Comparison of ENCODE assay signal across 7 cellular contexts in genomic region chr1:51518033-51518729, GRCh38. TPM values are rescaled to one million over a fixed set of nuclear protein-coding genes. Genes with fewer than 3 reads are reported as not detected.
A peak's percentile ranks its signal among the peaks of the same experiment; 100 is the strongest.
DNase-seq lines count a peak whose midpoint lies in the region; TF ChIP-seq lines count a peak whose summit lies in the region.

No MANE protein-coding gene starts in this region.

- H2BK15ac ChIP-seq in mesendoderm (replicated peaks; ENCODE audit: low read depth) = no peak overlapping the region

- no peaks in the 10 kb centered on the region for H3K27me3 Mint-ChIP-seq in endodermal cell (ENCODE audit: insufficient read depth)

- POLR2A ChIA-PET in GM10248 (lab: Yijun Ruan, JAX) (no interaction called here), HEK293 (lab: Yijun Ruan, JAX) (interaction anchor here (0.8 to 1.7 kb wide), 3 partner anchors 12 to 54 kb away, joined by 3 to 5 read pairs (median 4); no protein-coding TSS in a partner anchor)

- H3K4me2 ChIP-seq in mesendoderm (ENCODE audit: low read length) = peak overlapping the region; percentile 99

- H2AK5ac ChIP-seq in mesendoderm (ENCODE audit: low read length) = no peak overlapping the region

- H3K4me3 ChIP-seq in HEK293 (ENCODE audit: low read depth, low read length) (peak overlapping the region; percentile 95), endodermal cell (ENCODE audit: low read length) (peak overlapping the region; percentile 91), mesendoderm (ENCODE audit: low read length) (peak overlapping the region; percentile 53), subcutaneous abdominal adipose tissue (ENCODE audit: low read depth in 1 of 5, low read length in 5 of 5) (peak overlapping the region; percentile 92 to 97 (median 94))

- H3K27ac ChIP-seq in HEK293 (ENCODE audit: extremely low read depth, low read depth, low read length) (peak overlapping the region; percentile 89), endodermal cell (ENCODE audit: low read depth, low read length) (no peak overlapping the region), mesendoderm (ENCODE audit: low read depth, low read length) (peak overlapping the region; percentile 90), subcutaneous abdominal adipose tissue (ENCODE audit: low read depth, low read length) (peak overlapping the region; percentile 87)

- H3K4me1 ChIP-seq in HEK293 (ENCODE audit: control insufficient read depth, insufficient read depth, low read length) (peaks cover 8% of the 10 kb centered on the region), endodermal cell (ENCODE audit: control insufficient read depth, insufficient read depth, low read length) (no peaks in the 10 kb centered on the region), mesendoderm (ENCODE audit: control insufficient read depth, low read depth, low read length) (peaks cover 3% of the 10 kb centered on the region), subcutaneous abdominal adipose tissue (ENCODE audit: control insufficient read depth in 5 of 5, insufficient read depth in 5 of 5, low read length in 5 of 5) (peaks cover 0 to 53% (median 51%) of the 10 kb centered on the region in 5 donors)

- no peaks in the 10 kb centered on the region for H3K9me3 ChIP-seq in HEK293 (ENCODE audit: control insufficient read depth, insufficient read depth, low read depth, low read length)
- H3K9me3 ChIP-seq in endodermal cell (ENCODE audit: control insufficient read depth, low read length) = no peaks in the 10 kb centered on the region
- H3K9me3 ChIP-seq in subcutaneous abdominal adipose tissue (ENCODE audit: control insufficient read depth in 5 of 5, low read length in 5 of 5) = no peaks in the 10 kb centered on the region

- peaks cover 7% of the 10 kb centered on the region for H3K79me1 ChIP-seq in mesendoderm (ENCODE audit: low read length)

- H3K4ac ChIP-seq in mesendoderm (ENCODE audit: low read depth, low read length) = peak overlapping the region; percentile 73

- H2BK120ac ChIP-seq in mesendoderm (ENCODE audit: low read depth, low read length) = no peak overlapping the region

- peak overlapping the region; percentile 55 for H3K18ac ChIP-seq in mesendoderm (ENCODE audit: low read length)

- no peak overlapping the region for H3K23ac ChIP-seq in mesendoderm (ENCODE audit: low read length)

- no peak overlapping the region for H4K8ac ChIP-seq in mesendoderm (ENCODE audit: low read depth, low read length)

- peaks cover 19% of the 10 kb centered on the region for H3K79me2 ChIP-seq in mesendoderm (ENCODE audit: control insufficient read depth, insufficient read depth, low read length)

- 0% methylated on average over 7 to 26 of the region's 26 CpGs for WGBS in endodermal cell (ENCODE audit: insufficient coverage in 1 of 2, insufficient read length in 1 of 2), 2 experiments
- WGBS in mesendoderm (ENCODE audit: extremely low coverage, insufficient coverage, low lambda C conversion rate) = no CpG with 5 or more reads among the region's 26 CpGs

- H3K36me3 ChIP-seq in HEK293 (ENCODE audit: control insufficient read depth in 2 of 2, insufficient read depth in 1 of 2, low read length in 2 of 2) (no peaks in the 10 kb centered on the region), endodermal cell (ENCODE audit: control insufficient read depth, insufficient read depth, low read length) (no peaks in the 10 kb centered on the region), mesendoderm (ENCODE audit: control insufficient read depth, insufficient read depth, low read length) (no peaks in the 10 kb centered on the region), subcutaneous abdominal adipose tissue (ENCODE audit: control insufficient read depth in 5 of 5, insufficient read depth in 5 of 5, low read length in 5 of 5) (no peaks in the 10 kb centered on the region)

- H3K56ac ChIP-seq in mesendoderm (ENCODE audit: low read length) = peak overlapping the region; percentile 86

- TF ChIP-seq CTCF in GM10248 (IDR thresholded peaks at IDR 0.05; ENCODE audit: control extremely low read depth, extremely low read depth, low read depth, missing control alignments) (no peak), HEK293 (tag by site-specific recombination; IDR thresholded peaks at IDR 0.05) (no peak), endodermal cell (conservative IDR thresholded peaks at IDR 0.05) (no peak)

- H3K27ac Mint-ChIP-seq in endodermal cell = peak overlapping the region; percentile 89

- H3K4me3 Mint-ChIP-seq in endodermal cell = peak overlapping the region; percentile 92

- H3K36me3 Mint-ChIP-seq in endodermal cell (ENCODE audit: low read depth) = no peaks in the 10 kb centered on the region

- CTCF ChIA-PET in GM10248 (lab: Yijun Ruan, JAX) (interaction anchor here (0.7 to 3.6 kb wide), 4 partner anchors 9 to 47 kb away, joined by 3 to 19 read pairs (median 8); no protein-coding TSS in a partner anchor), HEK293 (lab: Yijun Ruan, JAX) (interaction anchor here (0.7 kb wide), 1 partner anchor 74 kb away, joined by 3 read pairs; no protein-coding TSS in a partner anchor)

- peak overlapping the region; percentile 17 for H2BK5ac ChIP-seq in mesendoderm (ENCODE audit: low read length)

- peaks cover 29% of the 10 kb centered on the region for H3K4me1 Mint-ChIP-seq in endodermal cell

- no peaks in the 10 kb centered on the region for H3K9me3 Mint-ChIP-seq in endodermal cell

- no peaks in the 10 kb centered on the region for H3K27me3 ChIP-seq in endodermal cell (ENCODE audit: control insufficient read depth, insufficient read depth, low read length, poor library complexity, severe bottlenecking)
- H3K27me3 ChIP-seq in mesendoderm (ENCODE audit: insufficient read depth, low read length, poor library complexity) = no peaks in the 10 kb centered on the region
- no peaks in the 10 kb centered on the region for H3K27me3 ChIP-seq in subcutaneous abdominal adipose tissue (ENCODE audit: control insufficient read depth in 5 of 5, insufficient read depth in 4 of 5, low read length in 5 of 5)

- H4K5ac ChIP-seq in mesendoderm (ENCODE audit: low read length) = no peak overlapping the region

- DNase-seq in GM10248 (ENCODE audit: extremely low spot score) (peak; percentile 61), NCI-H2107 (lab: John Stamatoyannopoulos, UW) (peak; percentile 58), endodermal cell (peak; percentile 89), mesendoderm (peak; percentile 91)
- DNase-seq in activated CD4-positive, alpha-beta T cell treated with anti-CD3 and anti-CD28 coated beads, Interleukin-2, amount 50 U/mL, for 1 hour = peak; percentile 29

- H3K9ac ChIP-seq in endodermal cell (ENCODE audit: extremely low read depth, low read length, poor library complexity, severe bottlenecking) (peak overlapping the region; percentile 48), mesendoderm (ENCODE audit: low read length) (peak overlapping the region; percentile 87), subcutaneous abdominal adipose tissue (ENCODE audit: low read length in 5 of 5) (peak overlapping the region; percentile 91 to 97 (median 95))

TF ChIP-seq in HEK293, 187 proteins besides CTCF, POLR2A, EP300 and RAD21 (continues in another document):
- peak; percentile 63; the same call in 1 of the 2 replicates for TF ChIP-seq ZNF18 (tag by site-specific recombination; IDR thresholded peaks at IDR 0.05)
- TF ChIP-seq ZNF155 (tag by site-specific recombination; IDR thresholded peaks at IDR 0.05) = no peak
- TF ChIP-seq ZIC2 (tag by site-specific recombination; IDR thresholded peaks at IDR 0.05) = 0 out of 2 replicates have a peak, but pooled peaks have one; percentile 46
- TF ChIP-seq, protein P1, sequence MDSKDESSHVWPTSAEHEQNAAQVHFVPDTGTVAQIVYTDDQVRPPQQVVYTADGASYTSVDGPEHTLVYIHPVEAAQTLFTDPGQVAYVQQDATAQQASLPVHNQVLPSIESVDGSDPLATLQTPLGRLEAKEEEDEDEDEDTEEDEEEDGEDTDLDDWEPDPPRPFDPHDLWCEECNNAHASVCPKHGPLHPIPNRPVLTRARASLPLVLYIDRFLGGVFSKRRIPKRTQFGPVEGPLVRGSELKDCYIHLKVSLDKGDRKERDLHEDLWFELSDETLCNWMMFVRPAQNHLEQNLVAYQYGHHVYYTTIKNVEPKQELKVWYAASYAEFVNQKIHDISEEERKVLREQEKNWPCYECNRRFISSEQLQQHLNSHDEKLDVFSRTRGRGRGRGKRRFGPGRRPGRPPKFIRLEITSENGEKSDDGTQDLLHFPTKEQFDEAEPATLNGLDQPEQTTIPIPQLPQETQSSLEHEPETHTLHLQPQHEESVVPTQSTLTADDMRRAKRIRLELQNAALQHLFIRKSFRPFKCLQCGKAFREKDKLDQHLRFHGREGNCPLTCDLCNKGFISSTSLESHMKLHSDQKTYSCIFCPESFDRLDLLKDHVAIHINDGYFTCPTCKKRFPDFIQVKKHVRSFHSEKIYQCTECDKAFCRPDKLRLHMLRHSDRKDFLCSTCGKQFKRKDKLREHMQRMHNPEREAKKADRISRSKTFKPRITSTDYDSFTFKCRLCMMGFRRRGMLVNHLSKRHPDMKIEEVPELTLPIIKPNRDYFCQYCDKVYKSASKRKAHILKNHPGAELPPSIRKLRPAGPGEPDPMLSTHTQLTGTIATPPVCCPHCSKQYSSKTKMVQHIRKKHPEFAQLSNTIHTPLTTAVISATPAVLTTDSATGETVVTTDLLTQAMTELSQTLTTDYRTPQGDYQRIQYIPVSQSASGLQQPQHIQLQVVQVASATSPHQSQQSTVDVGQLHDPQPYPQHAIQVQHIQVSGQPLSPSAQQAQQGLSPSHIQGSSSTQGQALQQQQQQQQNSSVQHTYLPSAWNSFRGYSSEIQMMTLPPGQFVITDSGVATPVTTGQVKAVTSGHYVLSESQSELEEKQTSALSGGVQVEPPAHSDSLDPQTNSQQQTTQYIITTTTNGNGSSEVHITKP (tag by site-specific recombination; IDR thresholded peaks at IDR 0.05) = peak; percentile 68; the same call in 1 of the 2 replicates
- peak; percentile 72 for TF ChIP-seq IKZF3 (tag by site-specific recombination; IDR thresholded peaks at IDR 0.05)
- TF ChIP-seq ZNF664 (tag by site-specific recombination; IDR thresholded peaks at IDR 0.05) = peak; percentile 33

RNA-seq across cellular contexts. Expression of gene EPS15, which starts 0.9 kb away (rescaled TPM):
- 10 to 100 TPM; 45.0 to 46.9 TPM for total RNA-seq in endodermal cell
- 34.2 TPM for polyA plus RNA-seq in endodermal cell (2013, experiment 1 of 2)
- polyA plus RNA-seq in endodermal cell (2013, experiment 2 of 2) = 29.3 TPM
- polyA plus RNA-seq in mesendoderm (2013, experiment 1 of 2) = 28.0 TPM
- polyA plus RNA-seq in mesendoderm (2013, experiment 2 of 2) = 29.8 TPM

Comparison
In these comparisons a context has a peak if more than half of its experiments do, and no peak if none do; other contexts are left out.
1. DNase-seq: peak in every context shown above with its lines; median percentile 91 in mesendoderm; 89 in endodermal cell; 61 in GM10248; 58 in NCI-H2107; 29 in activated CD4-positive, alpha-beta T cell treated with anti-CD3 and anti-CD28 coated beads, Interleukin-2, amount 50 U/mL, for 1 hour.